In genomic region chr22:50641696-50642607, GRCh38 we compare ENCODE assay signal across 10 cellular contexts. TPM values are rescaled to one million over a fixed set of nuclear protein-coding genes. Genes with fewer than 3 reads are reported as not detected.
DNase-seq lines count a peak whose midpoint lies in the region; ATAC-seq, FAIRE-seq and TF ChIP-seq lines count a peak whose summit lies in the region.
"Had no signal": no experiment of that assay in that cellular context is flagged by ENCODE, and none has a peak within 500 bp of the region (broad histone marks: within the 10 kb centered on the region; RNA-seq: fewer than 3 reads in every experiment).

No MANE protein-coding gene starts in this region.

- no peak overlapping the region for H3K56ac ChIP-seq in H1 (replicated peaks; ENCODE audit: insufficient read length, low read depth, low read length)

- H4K5ac ChIP-seq in H1 (ENCODE audit: insufficient read length, low read depth, low read length) = peak overlapping the region; percentile 76

- H3K4me1 ChIP-seq in H1 (replicated peaks in 1 of 4; ENCODE audit: control insufficient read depth in 3 of 4, insufficient read depth in 4 of 4, low read length in 3 of 4) = peaks cover 4 to 21% (median 17%) of the 10 kb centered on the region in 4 experiments
- H3K4me1 ChIP-seq in left lung = peaks cover 5 to 21% of the 10 kb centered on the region in 2 donors
- H3K4me1 ChIP-seq in tibial nerve = peaks cover 0 to 16% (median 11%) of the 10 kb centered on the region in 4 donors
- no peaks in the 10 kb centered on the region for H3K4me1 ChIP-seq in effector memory CD4-positive, alpha-beta T cell (ENCODE audit: control insufficient read depth, insufficient read depth, low read length, poor library complexity, severe bottlenecking)

- 0 out of 2 replicates have a peak overlapping the region, but pooled peaks have one; percentile 72 for H2BK15ac ChIP-seq in H1 (ENCODE audit: low read length)

- H3K18ac ChIP-seq in H1 (ENCODE audit: extremely low read depth, low read length) = peak overlapping the region; percentile 96

- peak overlapping the region; percentile 60 to 67 for H3K4me2 ChIP-seq in H1 (ENCODE audit: insufficient read depth in 1 of 2, low read depth in 2 of 2, low read length in 2 of 2)

- no peaks in the 10 kb centered on the region for H3K79me1 ChIP-seq in H1 (ENCODE audit: low read depth, low read length)

- peak overlapping the region; percentile 5 for H2BK120ac ChIP-seq in H1 (replicated peaks; ENCODE audit: low read depth, low read length)

- H3K23me2 ChIP-seq in H1 (ENCODE audit: low read depth, low read length) = peaks cover 4% of the 10 kb centered on the region; the same call in 1 of the 2 replicates

- H2BK5ac ChIP-seq in H1 (ENCODE audit: low read depth, low read length) = peak overlapping the region; percentile 92; the same call in 1 of the 2 replicates

- H3K36me3 ChIP-seq in H1 (ENCODE audit: control insufficient read depth in 2 of 4, insufficient read depth in 4 of 4, low read length in 3 of 4) = no peaks in the 10 kb centered on the region
- no peaks in the 10 kb centered on the region for H3K36me3 ChIP-seq in left lung
- H3K36me3 ChIP-seq in tibial nerve = no peaks in the 10 kb centered on the region
- no peaks in the 10 kb centered on the region for H3K36me3 ChIP-seq in effector memory CD4-positive, alpha-beta T cell (ENCODE audit: control insufficient read depth, insufficient read depth, low read length)

- peak overlapping the region; percentile 96 for H4K91ac ChIP-seq in H1 (replicated peaks; ENCODE audit: insufficient read length, low read length)

- peak overlapping the region; percentile 86 for H2BK20ac ChIP-seq in H1 (ENCODE audit: low read length)

- H3K4ac ChIP-seq in H1 (replicated peaks; ENCODE audit: insufficient read length, low read depth, low read length) = peak overlapping the region; percentile 44

- H3K14ac ChIP-seq in H1 (ENCODE audit: insufficient read length) = no peak overlapping the region

- no peaks in the 10 kb centered on the region for H3K27me3 Mint-ChIP-seq in stimulated activated naive CD8-positive, alpha-beta T cell treated with anti-CD3 and anti-CD28 coated beads, Interleukin-15, amount 100 ng/mL, for 72 hours

- peak overlapping the region in 3 of 4 experiments; percentile 16 to 44 (median 31); a peak in 5 of 8 replicates for H3K4me3 ChIP-seq in H1 (ENCODE audit: extremely low read depth in 1 of 4, insufficient read depth in 2 of 4, low read depth in 3 of 4, low read length in 4 of 4)
- H3K4me3 ChIP-seq in left lung = no peak overlapping the region
- no peak overlapping the region for H3K4me3 ChIP-seq in tibial nerve
- no peak overlapping the region for H3K4me3 ChIP-seq in effector memory CD4-positive, alpha-beta T cell (ENCODE audit: insufficient read depth, low read depth, low read length, poor library complexity, severe bottlenecking)

- 9% methylated on average over 17 of the region's 17 CpGs; no CpG with 5 or more reads in 1 of the 2 experiments for WGBS in H1 (ENCODE audit: extremely low coverage in 1 of 2, insufficient coverage in 1 of 2, insufficient read length in 1 of 2, insufficient replicate concordance in 2 of 2, low coverage in 1 of 2, low lambda C conversion rate in 2 of 2, missing lambda C conversion rate in 1 of 2), 2 experiments
- WGBS in tibial nerve, 2 donors = 9 to 14% methylated on average over 17 of the region's 17 CpGs

- peak overlapping the region in 1 of 2 donors; percentile 67 for H3K27ac Mint-ChIP-seq in stimulated activated naive CD8-positive, alpha-beta T cell treated with anti-CD3 and anti-CD28 coated beads, Interleukin-15, amount 100 ng/mL, for 72 hours

- H3K9me3 Mint-ChIP-seq in stimulated activated naive CD8-positive, alpha-beta T cell treated with anti-CD3 and anti-CD28 coated beads, Interleukin-15, amount 100 ng/mL, for 72 hours = no peaks in the 10 kb centered on the region

- H2BK12ac ChIP-seq in H1 (ENCODE audit: low read depth, low read length) = peak overlapping the region; percentile 50; the same call in 1 of the 2 replicates

- H4K20me1 ChIP-seq in H1 (replicated peaks in 1 of 2; ENCODE audit: control insufficient read depth in 1 of 2, insufficient read depth in 2 of 2, low read length in 2 of 2) = no peaks in the 10 kb centered on the region

- peak overlapping the region; percentile 36; the same call in 1 of the 2 replicates for H4K8ac ChIP-seq in H1 (ENCODE audit: extremely low read depth, insufficient read depth, low read length)

- H3K9ac ChIP-seq in H1 (replicated peaks in 1 of 4; ENCODE audit: extremely low read depth in 1 of 4, low read depth in 3 of 4, low read length in 3 of 4) = no peak overlapping the region

- intact Hi-C loops in left lung (cut with DNase I) = no loop called here

- H3K4me1 Mint-ChIP-seq in stimulated activated naive CD8-positive, alpha-beta T cell treated with anti-CD3 and anti-CD28 coated beads, Interleukin-15, amount 100 ng/mL, for 72 hours = no peaks in the 10 kb centered on the region

- H3K23ac ChIP-seq in H1 (ENCODE audit: insufficient read length) = no peak overlapping the region

- TF ChIP-seq POLR2A in H1 (IDR thresholded peaks at IDR 0.05; ENCODE audit: control extremely low read depth in 1 of 2, low read depth in 2 of 2, low read length in 2 of 2) = no peak
- TF ChIP-seq POLR2A in tibial nerve (IDR thresholded peaks at IDR 0.05) = no peak
- TF ChIP-seq POLR2A in GM12891 (IDR thresholded peaks at IDR 0.05; ENCODE audit: low read depth, low read length) = no peak

- H3K27me3 ChIP-seq in H1 (replicated peaks in 1 of 4; ENCODE audit: control insufficient read depth in 3 of 4, extremely low read depth in 1 of 4, insufficient read depth in 3 of 4, low read length in 3 of 4) (peaks cover 0 to 23% (median 17%) of the 10 kb centered on the region in 4 experiments; a peak in 6 of 7 replicates), left lung (peaks cover 0 to 24% of the 10 kb centered on the region in 2 donors), tibial nerve (peaks cover 0 to 22% of the 10 kb centered on the region in 2 donors)
- peaks cover 14% of the 10 kb centered on the region for H3K27me3 ChIP-seq in effector memory CD4-positive, alpha-beta T cell (replicated peaks; ENCODE audit: control insufficient read depth, insufficient read depth, low read length, poor library complexity, severe bottlenecking)

- peak in 1 of 2 experiments; percentile 21; a peak in 1 of 3 replicates for TF ChIP-seq EP300 in H1 (IDR thresholded peaks at IDR 0.05; ENCODE audit: borderline replicate concordance in 1 of 2, low read depth in 2 of 2, low read length in 2 of 2)
- TF ChIP-seq EP300 in tibial nerve (IDR thresholded peaks at IDR 0.05) = peak in 1 of 2 donors; percentile 35

- no peaks in the 10 kb centered on the region for H3K79me2 ChIP-seq in H1 (ENCODE audit: control insufficient read depth in 1 of 2, insufficient read depth in 2 of 2, low read length in 2 of 2)

- peak; percentile 89 for ATAC-seq in left lung
- ATAC-seq in stimulated activated naive CD8-positive, alpha-beta T cell treated with anti-CD3 and anti-CD28 coated beads, Interleukin-15, amount 100 ng/mL, for 72 hours = no peak

- H2AK5ac ChIP-seq in H1 (ENCODE audit: low read depth, low read length) = peak overlapping the region; percentile 83; the same call in 1 of the 2 replicates

- FAIRE-seq in H1 (lab: Jason Lieb, UNC) (no peak), GM12891 (lab: Jason Lieb, UNC) (no peak)
- FAIRE-seq: A204.1 had no signal

- peak overlapping the region; percentile 54; the same call in 1 of the 2 replicates for H3K27ac ChIP-seq in H1 (ENCODE audit: low read depth, low read length)
- H3K27ac ChIP-seq in left lung = peak overlapping the region in 1 of 2 donors; percentile 15
- H3K27ac ChIP-seq in tibial nerve = peak overlapping the region in 1 of 4 donors; percentile 44
- no peak overlapping the region for H3K27ac ChIP-seq in effector memory CD4-positive, alpha-beta T cell (ENCODE audit: insufficient read depth, low read length, poor library complexity, severe bottlenecking)

- 0 out of 2 replicates have a peak overlapping the region, but pooled peaks have one; percentile 52 for H2AFZ ChIP-seq in H1 (ENCODE audit: low read length)

- TF ChIP-seq RAD21 in H1 (IDR thresholded peaks at IDR 0.05 in 1 of 2, conservative IDR thresholded peaks at IDR 0.05 in 1 of 2; ENCODE audit: low read depth in 2 of 2, low read length in 2 of 2) = peak; percentile 26 to 39; a peak in 3 of 4 replicates

- CTCF ChIA-PET in H1 (lab: Charles Lee; ENCODE audit: partially characterized antibody) = interaction anchor here (0.6 to 6.9 kb wide), 23 partner anchors 9 to 840 kb away, joined by 3 to 74 read pairs (median 6); partner anchors contain the start of genes ARSA and SCO2

- no peak overlapping the region for H3K4me3 Mint-ChIP-seq in stimulated activated naive CD8-positive, alpha-beta T cell treated with anti-CD3 and anti-CD28 coated beads, Interleukin-15, amount 100 ng/mL, for 72 hours

- POLR2A ChIA-PET in H1 (lab: Charles Lee; ENCODE audit: partially characterized antibody) = interaction anchor here (0.9 to 2.0 kb wide), 10 partner anchors 8 to 78 kb away, joined by 3 to 8 read pairs (median 4); partner anchors contain the start of gene ARSA

- TF ChIP-seq CTCF in H1 (IDR thresholded peaks at IDR 0.05; ENCODE audit: control extremely low read depth in 1 of 3, insufficient read depth in 1 of 3, low read depth in 1 of 3, low read length in 3 of 3) (peak; percentile 22 to 45 (median 28); a peak in 3 of 4 replicates), left lung (IDR thresholded peaks at IDR 0.05) (peak in 1 of 2 donors; percentile 14), tibial nerve (IDR thresholded peaks at IDR 0.05) (peak in 3 of 5 experiments; percentile 37 to 42 (median 39))

- DNase-seq in NCI-H2227 (lab: John Stamatoyannopoulos, UW; ENCODE audit: unreplicated experiment) (peak; percentile 35), NCI-H2227 treated with DMSO at 0.1 percent for 48 hours (lab: John Stamatoyannopoulos, UW) (no peak), H1 (ENCODE audit: low read depth in 1 of 2, low spot score in 2 of 2) (peak; percentile 75 to 79), left lung (peak in 1 of 2 donors; percentile 76), tibial nerve (ENCODE audit: low spot score in 2 of 2) (no peak), GM12891 (ENCODE audit: insufficient read length, low spot score) (no peak)
- DNase-seq in effector memory CD4-positive, alpha-beta T cell = no peak
- DNase-seq in stimulated activated naive CD8-positive, alpha-beta T cell treated with anti-CD3 and anti-CD28 coated beads, Interleukin-15, amount 100 ng/mL, for 72 hours = no peak
- DNase-seq: NCI-H226 had no signal

- H3K9me3 ChIP-seq in H1 (ENCODE audit: insufficient read depth in 2 of 2, low read depth in 1 of 2, low read length in 1 of 2) (peaks cover 0 to 8% of the 10 kb centered on the region in 2 experiments; a peak in 3 of 4 replicates), left lung (no peaks in the 10 kb centered on the region), tibial nerve (no peaks in the 10 kb centered on the region)
- no peaks in the 10 kb centered on the region for H3K9me3 ChIP-seq in effector memory CD4-positive, alpha-beta T cell (ENCODE audit: control insufficient read depth, low read length)

RNA-seq across cellular contexts. Expression of gene ARSA, which starts 14.0 kb away (rescaled TPM):
- total RNA-seq in H1 (2021; fragmentation: NEBNext Ultra II Directional; extraction: Animal tissue kit (Norgen Biotek cat#: 25700)) = 7.7 and 9.8 TPM in 2 replicates
- 10.1 and 14.3 TPM in 2 replicates for polyA plus RNA-seq in H1 (2011; rRNA removed)
- 8.5 TPM for polyA plus RNA-seq in H1 (2011; cell fraction: cytosol; rRNA removed)
- 49.1 TPM for polyA plus RNA-seq in H1 (2011; cell fraction: nucleus; rRNA removed)
- polyA plus RNA-seq in H1 (2012, experiment 1 of 2) = 8.3 to 12.4 TPM (median 11.3 TPM) in 4 replicates
- polyA plus RNA-seq in H1 (2012, experiment 2 of 2) = 10.7 TPM
- 9.1 TPM for polyA plus RNA-seq in H1 (2013, experiment 1 of 2)
- 8.0 TPM for polyA plus RNA-seq in H1 (2013, experiment 2 of 2)
- polyA minus RNA-seq in H1 (2011; rRNA and poly(A)+ RNA removed) = 4.2 and 4.7 TPM in 2 replicates
- polyA minus RNA-seq in H1 (2011; cell fraction: cytosol; rRNA and poly(A)+ RNA removed) = 7.0 TPM
- polyA minus RNA-seq in H1 (2011; cell fraction: nucleus; rRNA and poly(A)+ RNA removed) = 12.1 TPM
- total RNA-seq in left lung = 10 to 100 TPM; 46.3 to 58.0 TPM
- total RNA-seq in tibial nerve = 10 to 100 TPM; 33.2 to 51.5 (median 48.0) TPM
- 11.9 TPM for polyA plus RNA-seq in GM12891 (2012; ENCODE audit: low read depth, missing spikeins)

RNA-seq across cellular contexts. Expression of gene SHANK3, which starts 30.7 kb away (rescaled TPM):
- 6.0 and 6.3 TPM in 2 replicates for total RNA-seq in H1 (2021; fragmentation: NEBNext Ultra II Directional; extraction: Animal tissue kit (Norgen Biotek cat#: 25700))
- 1.5 and 2.8 TPM in 2 replicates for polyA plus RNA-seq in H1 (2011; rRNA removed)
- 2.0 TPM for polyA plus RNA-seq in H1 (2011; cell fraction: cytosol; rRNA removed)
- polyA plus RNA-seq in H1 (2011; cell fraction: nucleus; rRNA removed) = 5.4 TPM
- polyA plus RNA-seq in H1 (2012, experiment 1 of 2) = 2.9 to 5.2 TPM (median 4.1 TPM) in 4 replicates
- polyA plus RNA-seq in H1 (2012, experiment 2 of 2) = 2.5 TPM
- 1.7 TPM for polyA plus RNA-seq in H1 (2013, experiment 1 of 2)
- polyA plus RNA-seq in H1 (2013, experiment 2 of 2) = 1.7 TPM
- polyA minus RNA-seq in H1 (2011; rRNA and poly(A)+ RNA removed) = 1.4 and 2.2 TPM in 2 replicates
- 2.9 TPM for polyA minus RNA-seq in H1 (2011; cell fraction: cytosol; rRNA and poly(A)+ RNA removed)
- 4.6 TPM for polyA minus RNA-seq in H1 (2011; cell fraction: nucleus; rRNA and poly(A)+ RNA removed)
- 10 to 100 TPM; 25.1 to 42.9 TPM for total RNA-seq in left lung
- 10 to 100 TPM; 10.3 to 29.4 (median 20.5) TPM for total RNA-seq in tibial nerve
- polyA plus RNA-seq in GM12891 (2012; ENCODE audit: low read depth, missing spikeins) = 0.15 TPM

RNA-seq across cellular contexts. Expression of gene MAPK8IP2, which starts 41.4 kb away (rescaled TPM):
- 5.5 and 6.7 TPM in 2 replicates for total RNA-seq in H1 (2021; fragmentation: NEBNext Ultra II Directional; extraction: Animal tissue kit (Norgen Biotek cat#: 25700))
- polyA plus RNA-seq in H1 (2011; rRNA removed) = 1.5 and 1.7 TPM in 2 replicates
- polyA plus RNA-seq in H1 (2011; cell fraction: cytosol; rRNA removed) = 1.2 TPM
- polyA plus RNA-seq in H1 (2011; cell fraction: nucleus; rRNA removed) = 2.4 TPM
- polyA plus RNA-seq in H1 (2012, experiment 1 of 2) = 1.9 to 2.6 TPM (median 2.4 TPM) in 4 replicates
- polyA plus RNA-seq in H1 (2012, experiment 2 of 2) = 2.3 TPM
- polyA plus RNA-seq in H1 (2013, experiment 1 of 2) = 2.5 TPM
- 2.9 TPM for polyA plus RNA-seq in H1 (2013, experiment 2 of 2)
- 0.44 and 0.83 TPM in 2 replicates for polyA minus RNA-seq in H1 (2011; rRNA and poly(A)+ RNA removed)
- polyA minus RNA-seq in H1 (2011; cell fraction: cytosol; rRNA and poly(A)+ RNA removed) = 1.4 TPM
- 1.00 TPM for polyA minus RNA-seq in H1 (2011; cell fraction: nucleus; rRNA and poly(A)+ RNA removed)
- total RNA-seq in left lung (1 to 10 TPM; 1.4 to 2.3 TPM), tibial nerve (1 to 10 TPM; 3.0 to 6.1 (median 4.8) TPM)
- polyA plus RNA-seq in GM12891 (2012; ENCODE audit: low read depth, missing spikeins) = 0.08 TPM

RNA-seq across cellular contexts. Expression of gene CHKB, which starts 59.3 kb away (rescaled TPM):
- total RNA-seq in H1 (2021; fragmentation: NEBNext Ultra II Directional; extraction: Animal tissue kit (Norgen Biotek cat#: 25700)) = 42.2 and 51.8 TPM in 2 replicates
- polyA plus RNA-seq in H1 (2011; rRNA removed) = 27.9 and 28.4 TPM in 2 replicates
- polyA plus RNA-seq in H1 (2011; cell fraction: cytosol; rRNA removed) = 45.6 TPM
- polyA plus RNA-seq in H1 (2011; cell fraction: nucleus; rRNA removed) = 170 TPM
- 46.9 to 53.6 TPM (median 51.5 TPM) in 4 replicates for polyA plus RNA-seq in H1 (2012, experiment 1 of 2)
- 38.3 TPM for polyA plus RNA-seq in H1 (2012, experiment 2 of 2)
- 42.5 TPM for polyA plus RNA-seq in H1 (2013, experiment 1 of 2)
- 37.9 TPM for polyA plus RNA-seq in H1 (2013, experiment 2 of 2)
- 18.4 and 19.3 TPM in 2 replicates for polyA minus RNA-seq in H1 (2011; rRNA and poly(A)+ RNA removed)
- polyA minus RNA-seq in H1 (2011; cell fraction: cytosol; rRNA and poly(A)+ RNA removed) = 15.9 TPM
- 35.6 TPM for polyA minus RNA-seq in H1 (2011; cell fraction: nucleus; rRNA and poly(A)+ RNA removed)
- total RNA-seq in left lung = 10 to 100 TPM; 67.4 to 75.9 TPM
- total RNA-seq in tibial nerve = 10 to 100 TPM; 55.9 to 95.4 (median 74.4) TPM
- 41.3 TPM for polyA plus RNA-seq in GM12891 (2012; ENCODE audit: low read depth, missing spikeins)

Comparison
In these comparisons a context has a peak if more than half of its experiments do, and no peak if none do; other contexts are left out.
1. DNase-seq: peak in NCI-H2227 (single experiment) and H1 (2 of 2); none in NCI-H2227 treated with DMSO at 0.1 percent for 48 hours (single experiment), tibial nerve (0 of 2), GM12891 (single experiment), effector memory CD4-positive, alpha-beta T cell (0 of 3) and stimulated activated naive CD8-positive, alpha-beta T cell treated with anti-CD3 and anti-CD28 coated beads, Interleukin-15, amount 100 ng/mL, for 72 hours (0 of 2).
2. H3K4me3 ChIP-seq: peak in H1 (3 of 4); none in left lung (0 of 2), tibial nerve (0 of 4) and effector memory CD4-positive, alpha-beta T cell (single experiment).